In genomic region chr12:17108877-17109520, GRCh38 we compare ENCODE assay signal across 15 cellular contexts.
DNase-seq lines count a peak whose midpoint lies in the region; ATAC-seq and TF ChIP-seq lines count a peak whose summit lies in the region.
"Had no signal": no experiment of that assay in that cellular context is flagged by ENCODE, and none has a peak within 500 bp of the region (broad histone marks: within the 10 kb centered on the region; RNA-seq: fewer than 3 reads in every experiment).

No MANE protein-coding gene starts in this region.

- no peaks in the 10 kb centered on the region for H3K36me3 ChIP-seq in PC-3 (ENCODE audit: low read depth, low read length)
- H3K36me3 ChIP-seq: BLaER1, neutrophil had no signal

- intact Hi-C loops in PC-3 (cut with micrococcal nuclease), result no loop called here

- POLR2A ChIA-PET in PC-3 (lab: Charles Lee; ENCODE audit: unreplicated experiment), result no interaction called here

- CTCF ChIA-PET in PC-3 (lab: Charles Lee), result interaction anchor here (0.7 kb wide), 1 partner anchor 140 kb away, joined by 6 read pairs; no protein-coding TSS in a partner anchor

- no peaks in the 10 kb centered on the region for H4K20me1 ChIP-seq in PC-3 (ENCODE audit: low read length)
- H4K20me1 ChIP-seq: BLaER1 had no signal

- H3K9me2 ChIP-seq in PC-3 (replicated peaks; ENCODE audit: low read length), result no peaks in the 10 kb centered on the region

- H3K4me3 ChIP-seq in PC-3 (ENCODE audit: low read length), result no peak overlapping the region
- H3K4me3 ChIP-seq: BLaER1 had no signal

- TF ChIP-seq CTCF in PC-3 (conservative IDR thresholded peaks at IDR 0.05; ENCODE audit: low read depth, low read length), result no peak

- in situ Hi-C loops in G401 (cut with HindIII; ENCODE audit: low sequenced_read_pairs), result no loop called here

- no peak overlapping the region for H3K27ac ChIP-seq in PC-3 (ENCODE audit: low read length)
- H3K27ac ChIP-seq: BLaER1, neutrophil had no signal

- no peak overlapping the region for H2AFZ ChIP-seq in PC-3 (ENCODE audit: low read length)

- H3K9me3 ChIP-seq in PC-3 (ENCODE audit: low read length), result no peaks in the 10 kb centered on the region
- H3K9me3 ChIP-seq: BLaER1, neutrophil had no signal

- peak; percentile 81 for DNase-seq in ELR (ENCODE audit: low read depth)
- peak; percentile 97 for DNase-seq in NCI-H146 treated with DMSO at 0.1 percent for 48 hours (lab: John Stamatoyannopoulos, UW; ENCODE audit: unreplicated experiment)
- peak; percentile 62 for DNase-seq in PC-3
- DNase-seq in iris pigment epithelial cell (ENCODE audit: low read depth), result peak; percentile 4
- DNase-seq in G401 (ENCODE audit: low spot score), result no peak
- DNase-seq: activated CD4-positive, alpha-beta T cell treated with anti-CD3 and anti-CD28 coated beads for 4 hours; activated T-cell treated with anti-CD3 and anti-CD28 coated beads, Interleukin-2, amount 50 U/mL, for 4 hours; H9; NCI-H1048; T-helper 17 cell had no signal

- H3K9ac ChIP-seq in PC-3 (ENCODE audit: low read length), result no peak overlapping the region
- H3K9ac ChIP-seq: BLaER1 had no signal

- H3K4me1 ChIP-seq in PC-3 (ENCODE audit: insufficient read depth, low read length), result peaks cover 4% of the 10 kb centered on the region; the same call in 1 of the 2 replicates

- H3K27me3 ChIP-seq in PC-3 (ENCODE audit: low read length), result no peaks in the 10 kb centered on the region
- H3K27me3 ChIP-seq: BLaER1, neutrophil had no signal

- ATAC-seq in PC-3 (peak; percentile 59), HG03432 (IDR thresholded peaks at IDR 0.05; ENCODE audit: unreplicated experiment) (no peak), HG03342 (IDR thresholded peaks at IDR 0.05; ENCODE audit: unreplicated experiment) (no peak), HG03095 (IDR thresholded peaks at IDR 0.05; ENCODE audit: unreplicated experiment) (no peak)
- ATAC-seq: activated T-cell treated with anti-CD3 and anti-CD28 coated beads, Interleukin-2, amount 50 U/mL, for 4 hours; T-helper 17 cell had no signal

- no TSS peak for BruUV-seq in PC-3 (replicated peaks; lab: Mats Ljungman, UMichigan)

- H3F3A ChIP-seq in PC-3 (ENCODE audit: low read length, unreplicated experiment), result no peaks in the 10 kb centered on the region

- no peak overlapping the region for H3K4me2 ChIP-seq in PC-3 (ENCODE audit: low read length)
- H3K4me2 ChIP-seq: BLaER1 had no signal

- H3K79me2 ChIP-seq in PC-3 (ENCODE audit: low read length), result no peaks in the 10 kb centered on the region
